In the genomic region with DNA sequence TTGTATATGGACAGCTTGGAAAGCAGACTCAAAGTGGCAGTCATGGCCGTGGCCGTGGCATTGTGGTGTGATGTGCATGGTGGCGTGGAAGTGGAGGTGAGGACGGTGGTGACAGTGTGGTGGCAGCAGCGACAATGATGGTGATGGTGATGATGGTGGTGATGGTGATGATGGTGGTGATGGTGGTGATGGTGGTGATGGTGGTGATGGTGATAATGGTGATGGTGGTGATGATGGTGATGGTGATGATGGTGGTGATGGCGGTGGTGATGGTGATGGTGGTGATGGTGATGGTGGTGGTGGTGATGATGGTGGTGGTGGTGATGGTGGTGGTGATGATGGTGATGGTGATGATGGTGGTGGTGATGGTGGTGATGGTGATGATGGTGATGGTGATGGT, we compare ENCODE assay signal across 1 cellular context. TPM values are rescaled to one million over a fixed set of nuclear protein-coding genes. Genes with fewer than 3 reads are reported as not detected.
"Had no signal": no experiment of that assay in that cellular context is flagged by ENCODE, and none has a peak within 500 bp of the region (broad histone marks: within the 10 kb centered on the region; RNA-seq: fewer than 3 reads in every experiment).

No MANE protein-coding gene starts in this region.

RNA-seq across cellular contexts. Expression of a gene that starts 2.8 kb away (rescaled TPM):
- total RNA-seq: RPMI7951 had no signal
